In the genomic region with DNA sequence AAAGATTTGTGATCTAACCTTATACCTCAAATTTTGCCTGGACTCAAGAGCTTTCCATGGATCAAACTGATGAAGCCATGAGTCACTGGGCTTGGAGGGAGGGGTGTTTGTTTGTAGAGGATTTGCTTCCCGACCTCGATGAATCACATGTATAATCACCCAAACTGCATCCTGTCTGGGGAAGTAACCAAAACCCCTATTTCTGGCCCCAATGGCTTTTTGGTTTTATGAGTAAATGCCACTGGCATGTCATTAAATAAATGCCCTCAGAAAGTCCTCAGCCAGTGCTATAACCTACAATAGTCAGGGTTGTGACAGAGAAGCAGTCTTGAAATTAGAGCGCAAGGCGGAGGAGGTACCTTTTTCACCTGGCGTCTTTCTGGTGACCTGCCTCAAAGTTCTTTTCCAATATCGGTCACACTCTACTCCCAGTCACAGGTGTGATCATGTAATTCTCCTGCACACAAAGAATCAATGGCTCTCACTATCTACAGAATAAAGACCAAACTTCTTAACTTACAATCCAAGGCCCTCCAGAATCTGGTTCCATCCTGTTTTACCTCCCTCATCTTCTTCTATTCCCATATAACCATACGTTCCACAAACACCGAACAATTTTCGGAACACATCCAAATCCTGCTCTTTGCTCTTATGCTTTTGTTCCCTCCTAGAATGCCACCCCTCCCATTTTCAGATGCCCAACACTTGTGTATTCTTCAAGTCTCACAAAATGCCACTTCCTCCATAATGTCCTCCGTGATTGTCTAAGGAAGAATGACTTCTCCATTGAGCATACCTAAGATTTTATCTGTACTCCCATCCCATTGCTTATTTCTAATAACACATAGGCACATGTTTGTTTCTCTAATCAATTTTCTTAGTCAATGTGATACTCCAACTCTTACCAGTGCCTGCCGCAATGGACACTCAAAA, we compare ENCODE assay signal across 12 cellular contexts.
DNase-seq lines count a peak whose midpoint lies in the region; ATAC-seq and TF ChIP-seq lines count a peak whose summit lies in the region.
"Had no signal": no experiment of that assay in that cellular context is flagged by ENCODE, and none has a peak within 500 bp of the region (broad histone marks: within the 10 kb centered on the region; RNA-seq: fewer than 3 reads in every experiment).

No MANE protein-coding gene starts in this region.

- H3K4me1 ChIP-seq in fibroblast of lung (ENCODE audit: control insufficient read depth, extremely low read depth, insufficient read depth, low read length) = peaks cover 39% of the 10 kb centered on the region

- H3K36me3 ChIP-seq in fibroblast of lung (ENCODE audit: control insufficient read depth, insufficient read depth, low read length) = peaks cover 3% of the 10 kb centered on the region

- ATAC-seq in sciatic nerve = peak; percentile 46

- H3K9ac ChIP-seq in fibroblast of lung (ENCODE audit: insufficient read depth, low read length) = no peak overlapping the region

- intact Hi-C loops in sciatic nerve (cut with DNase I) = no loop called here

- no peaks in the 10 kb centered on the region for H3K27me3 ChIP-seq in fibroblast of lung (ENCODE audit: control insufficient read depth, insufficient read depth, low read length)
- H3K27me3 ChIP-seq: testis had no signal

- no peak overlapping the region for H3K4me3 ChIP-seq in fibroblast of lung (replicated peaks in 1 of 4; ENCODE audit: control extremely low read depth in 1 of 4, insufficient read depth in 1 of 4, low read depth in 3 of 4, low read length in 4 of 4)
- H3K4me3 ChIP-seq: testis had no signal

- H3K27ac ChIP-seq in RWPE1 (no peak overlapping the region), fibroblast of lung (ENCODE audit: insufficient read depth, low read length) (peak overlapping the region; percentile 60)
- H3K27ac ChIP-seq: HL-60 had no signal

- CTCF ChIA-PET in RWPE1 (lab: Yijun Ruan, JAX) = interaction anchor here (0.6 kb wide), 1 partner anchor 60 kb away, joined by 3 read pairs; no protein-coding TSS in a partner anchor

- TF ChIP-seq CTCF in RWPE1 (conservative IDR thresholded peaks at IDR 0.05; ENCODE audit: low read depth) (no peak), fibroblast of lung (conservative IDR thresholded peaks at IDR 0.05 in 1 of 2, IDR thresholded peaks at IDR 0.05 in 1 of 2; ENCODE audit: low read depth in 1 of 2, low read length in 2 of 2) (no peak)

- DNase-seq in ELR (ENCODE audit: low read depth) = peak; percentile 99
- DNase-seq in RWPE1 (ENCODE audit: low spot score) = peak; percentile 95
- peak; percentile 98 to 100 for DNase-seq in fibroblast of lung (ENCODE audit: low read depth in 2 of 2)
- no peak for DNase-seq in sciatic nerve (ENCODE audit: low spot score)
- no peak for DNase-seq in NCI-H1436 (lab: John Stamatoyannopoulos, UW)
- no peak for DNase-seq in stimulated activated CD4-positive, alpha-beta T cell treated with anti-CD3 and anti-CD28 coated beads, Interleukin-1b, Interleukin-23, amount 100 ng/mL, for 48 hours
- DNase-seq in activated gamma-delta T cell treated with Interleukin-2 at 50 U/mL for 16 hours = no peak
- DNase-seq in Ammon's horn (ENCODE audit: low spot score) = no peak
- DNase-seq: activated CD4-positive, CD25-positive, alpha-beta regulatory T cell; NCI-H345 had no signal

- H4K20me1 ChIP-seq in fibroblast of lung (ENCODE audit: control insufficient read depth, extremely low read depth, insufficient read depth, low read length) = no peaks in the 10 kb centered on the region

- peak overlapping the region; percentile 38 for H3K4me2 ChIP-seq in fibroblast of lung (ENCODE audit: extremely low read depth, insufficient read depth, low read length)

- H3K79me2 ChIP-seq in fibroblast of lung (ENCODE audit: control insufficient read depth, insufficient read depth, low read length) = peaks cover 78% of the 10 kb centered on the region

- POLR2A ChIA-PET in RWPE1 (lab: Yijun Ruan, JAX; ENCODE audit: low non-redundant PET) = no interaction called here

- no peak overlapping the region for H2AFZ ChIP-seq in fibroblast of lung (ENCODE audit: low read length)

- no peaks in the 10 kb centered on the region for H3K9me3 ChIP-seq in fibroblast of lung (ENCODE audit: control insufficient read depth, insufficient read depth, low read depth, low read length)
- H3K9me3 ChIP-seq: testis had no signal

Comparison
In these comparisons a context has a peak if more than half of its experiments do, and no peak if none do; other contexts are left out.
1. DNase-seq: peak in ELR (single experiment), RWPE1 (single experiment) and fibroblast of lung (2 of 2); none in sciatic nerve (single experiment), NCI-H1436 (single experiment), stimulated activated CD4-positive, alpha-beta T cell treated with anti-CD3 and anti-CD28 coated beads, Interleukin-1b, Interleukin-23, amount 100 ng/mL, for 48 hours (single experiment), activated gamma-delta T cell treated with Interleukin-2 at 50 U/mL for 16 hours (single experiment) and Ammon's horn (single experiment).